In the genomic region with DNA sequence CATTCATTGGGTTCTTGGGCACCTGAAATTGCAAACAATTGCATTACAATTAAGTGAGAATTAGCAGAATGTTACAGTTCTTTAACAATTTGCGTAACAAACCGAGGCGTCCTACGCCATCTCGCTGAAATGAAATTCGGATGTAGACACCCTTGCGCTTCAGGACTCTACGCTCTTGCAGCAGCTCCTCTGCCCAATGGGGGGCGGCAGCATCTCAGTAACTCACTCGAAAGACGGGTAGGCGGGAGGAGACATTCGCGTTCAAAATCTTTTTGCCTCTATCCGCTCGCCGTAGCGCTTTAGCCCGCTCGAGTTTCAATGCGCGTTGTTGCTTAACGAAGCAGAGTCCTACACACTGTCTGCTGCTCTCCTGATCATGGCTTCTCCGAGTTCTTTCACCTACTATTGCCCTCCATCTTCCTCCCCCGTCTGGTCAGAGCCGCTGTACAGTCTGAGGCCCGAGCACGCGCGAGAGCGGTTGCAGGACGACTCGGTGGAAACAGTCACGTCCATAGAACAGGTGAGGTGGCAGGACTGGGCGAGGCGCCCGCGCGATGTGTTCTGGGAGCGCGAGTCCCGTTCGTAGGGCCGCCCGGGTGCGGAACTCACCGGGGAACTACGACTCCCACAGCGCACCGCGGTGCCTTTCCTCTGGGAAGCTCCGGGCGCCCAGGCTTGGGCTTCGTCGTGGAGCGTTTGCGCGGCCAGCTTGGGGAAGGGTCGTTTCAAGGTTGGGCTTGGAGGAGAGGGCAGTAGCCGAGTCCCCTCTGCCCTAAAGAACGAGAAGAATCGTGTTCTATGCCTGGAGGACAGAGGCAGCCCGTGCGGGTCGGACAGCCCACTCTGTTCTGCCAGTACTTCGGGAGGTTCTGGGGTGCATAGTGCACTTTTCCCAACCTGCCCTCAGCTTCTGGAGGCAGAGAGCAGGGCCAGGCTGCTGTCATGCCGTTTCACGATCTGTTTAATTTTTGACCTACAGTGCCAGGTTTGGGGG, we compare ENCODE assay signal across 8 cellular contexts. TPM values are rescaled to one million over a fixed set of nuclear protein-coding genes. Genes with fewer than 3 reads are reported as not detected.
A peak's percentile ranks its signal among the peaks of the same experiment; 100 is the strongest.
DNase-seq lines count a peak whose midpoint lies in the region; ATAC-seq and TF ChIP-seq lines count a peak whose summit lies in the region.

A gene with protein sequence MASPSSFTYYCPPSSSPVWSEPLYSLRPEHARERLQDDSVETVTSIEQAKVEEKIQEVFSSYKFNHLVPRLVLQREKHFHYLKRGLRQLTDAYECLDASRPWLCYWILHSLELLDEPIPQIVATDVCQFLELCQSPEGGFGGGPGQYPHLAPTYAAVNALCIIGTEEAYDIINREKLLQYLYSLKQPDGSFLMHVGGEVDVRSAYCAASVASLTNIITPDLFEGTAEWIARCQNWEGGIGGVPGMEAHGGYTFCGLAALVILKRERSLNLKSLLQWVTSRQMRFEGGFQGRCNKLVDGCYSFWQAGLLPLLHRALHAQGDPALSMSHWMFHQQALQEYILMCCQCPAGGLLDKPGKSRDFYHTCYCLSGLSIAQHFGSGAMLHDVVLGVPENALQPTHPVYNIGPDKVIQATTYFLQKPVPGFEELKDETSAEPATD (plus strand): TSS at position 318 of the 994 bp plus-strand sequence. CDS start 59 bp downstream, at position 377.

- H3K36me3 ChIP-seq in left lung: no peaks in the 10 kb centered on the region

- H3K9me3 ChIP-seq in left lung: no peaks in the 10 kb centered on the region

- peak; percentile 97 for DNase-seq in CD1c-positive myeloid dendritic cell (ENCODE audit: extremely low spot score)
- peak; percentile 97 for DNase-seq in NCI-H748 (lab: John Stamatoyannopoulos, UW; ENCODE audit: unreplicated experiment)
- DNase-seq in activated CD4-positive, alpha-beta T cell treated with anti-CD3 and anti-CD28 coated beads, Interleukin-2, amount 50 U/mL, for 24 hours (ENCODE audit: low read depth in 1 of 2, low spot score in 1 of 2): peak; percentile 85 to 92
- peak; percentile 97 for DNase-seq in dermis blood vessel endothelial cell
- peak; percentile 97 to 99 for DNase-seq in left lung
- peak; percentile 87 to 89 for DNase-seq in stimulated activated CD4-positive, alpha-beta T cell treated with anti-CD3 and anti-CD28 coated beads, Interleukin-2, amount 100 ng/mL, for 48 hours

- ATAC-seq in GM19372 (IDR thresholded peaks at IDR 0.05; ENCODE audit: low read depth, unreplicated experiment) (peak; percentile 92), HG03558 (IDR thresholded peaks at IDR 0.05; ENCODE audit: extremely low read depth, unreplicated experiment) (peak; percentile 79), left lung (peak; percentile 98)

- intact Hi-C loops in left lung (cut with DNase I): no loop called here

- no peaks in the 10 kb centered on the region for H3K27me3 ChIP-seq in left lung

- TF ChIP-seq CTCF in left lung (IDR thresholded peaks at IDR 0.05): peak; percentile 53 to 80

- H3K27ac ChIP-seq in left lung: peak within 1 kb of the TSS; percentile 89

- H3K4me1 ChIP-seq in left lung: peaks cover 13 to 48% of the 10 kb centered on the region in 2 donors

- peak within 1 kb of the TSS; percentile 74 to 82 for H3K4me3 ChIP-seq in left lung

RNA-seq across cellular contexts. Expression of the gene that starts here (rescaled TPM):
- total RNA-seq in dermis blood vessel endothelial cell: 8.5 and 13.3 TPM in 2 replicates
- total RNA-seq in left lung: 10 to 100 TPM; 16.6 to 19.3 TPM

Comparison
In these comparisons a context has a peak if more than half of its experiments do, and no peak if none do; other contexts are left out.
1. Peak in every context shown above with its lines: DNase-seq, ATAC-seq, H3K4me3 ChIP-seq and H3K27ac ChIP-seq.